1 cellular context compared by ENCODE assay signal in genomic region chr20:31580706-31581105, GRCh38.
TF ChIP-seq lines count a peak whose summit lies in the region.

No MANE protein-coding gene starts in this region.

TF ChIP-seq in HepG2, 621 proteins besides CTCF, POLR2A, EP300 and RAD21 (continued from another document and continues in another):
- TF ChIP-seq CBX5 (CRISPR knock-in tag; IDR thresholded peaks at IDR 0.05; ENCODE audit: borderline replicate concordance): no peak
- TF ChIP-seq ZNF639 (CRISPR knock-in tag; conservative IDR thresholded peaks at IDR 0.05): no peak
- no peak for TF ChIP-seq ZNF510 (CRISPR knock-in tag; IDR thresholded peaks at IDR 0.05; ENCODE audit: low read depth)
- no peak for TF ChIP-seq ZBTB43 (CRISPR knock-in tag; conservative IDR thresholded peaks at IDR 0.05)
- no peak for TF ChIP-seq USF2 (IDR thresholded peaks at IDR 0.05; ENCODE audit: low read depth, low read length)
- TF ChIP-seq USF2 (CRISPR knock-in tag; IDR thresholded peaks at IDR 0.05; ENCODE audit: borderline replicate concordance): no peak
- no peak for TF ChIP-seq HNF4A (CRISPR knock-in tag; IDR thresholded peaks at IDR 0.05)
- no peak for TF ChIP-seq NCOA2 (CRISPR knock-in tag; IDR thresholded peaks at IDR 0.05)
- no peak for TF ChIP-seq NR0B2 (CRISPR knock-in tag; IDR thresholded peaks at IDR 0.05)
- TF ChIP-seq RXRB (CRISPR knock-in tag; IDR thresholded peaks at IDR 0.05; ENCODE audit: borderline replicate concordance): no peak
- TF ChIP-seq TCF7L2 (IDR thresholded peaks at IDR 0.05; ENCODE audit: low read depth, low read length): no peak
- TF ChIP-seq ZFP90 (CRISPR knock-in tag; IDR thresholded peaks at IDR 0.05; ENCODE audit: borderline replicate concordance): no peak
- no peak for TF ChIP-seq ZNF891 (CRISPR knock-in tag; IDR thresholded peaks at IDR 0.05)
- TF ChIP-seq ISL2 (CRISPR knock-in tag; IDR thresholded peaks at IDR 0.05): no peak
- no peak for TF ChIP-seq ZBED4 (CRISPR knock-in tag; IDR thresholded peaks at IDR 0.05; ENCODE audit: borderline replicate concordance)
- TF ChIP-seq PRDM10 (CRISPR knock-in tag; IDR thresholded peaks at IDR 0.05; ENCODE audit: low read depth): no peak
- TF ChIP-seq E2F1 (CRISPR knock-in tag; IDR thresholded peaks at IDR 0.05): no peak
- TF ChIP-seq PHF20 (CRISPR knock-in tag; IDR thresholded peaks at IDR 0.05): no peak
- no peak for TF ChIP-seq NRL (CRISPR knock-in tag; IDR thresholded peaks at IDR 0.05; ENCODE audit: borderline replicate concordance)
- TF ChIP-seq MXI1 (IDR thresholded peaks at IDR 0.05; ENCODE audit: borderline replicate concordance, low read depth, low read length): no peak
- no peak for TF ChIP-seq AKNA (CRISPR knock-in tag; IDR thresholded peaks at IDR 0.05; ENCODE audit: borderline replicate concordance)
- TF ChIP-seq PBX2 (CRISPR knock-in tag; IDR thresholded peaks at IDR 0.05): no peak
- TF ChIP-seq U2AF1 (optimal IDR thresholded peaks at IDR 0.05; ENCODE audit: low read depth, low read length): no peak
- TF ChIP-seq SIX4 (CRISPR knock-in tag; IDR thresholded peaks at IDR 0.05): no peak
- no peak for TF ChIP-seq ZNF367 (CRISPR knock-in tag; IDR thresholded peaks at IDR 0.05; ENCODE audit: borderline replicate concordance)
- TF ChIP-seq ZNF747 (CRISPR knock-in tag; IDR thresholded peaks at IDR 0.05; ENCODE audit: borderline replicate concordance): no peak
- TF ChIP-seq PAWR (CRISPR knock-in tag; IDR thresholded peaks at IDR 0.05; ENCODE audit: borderline replicate concordance): no peak
- TF ChIP-seq RARA (CRISPR knock-in tag; IDR thresholded peaks at IDR 0.05): no peak
- TF ChIP-seq SOX5 (CRISPR knock-in tag; IDR thresholded peaks at IDR 0.05; ENCODE audit: borderline replicate concordance): 0 out of 2 replicates have a peak, but pooled peaks have one; percentile 25
- no peak for TF ChIP-seq IRF2 (CRISPR knock-in tag; IDR thresholded peaks at IDR 0.05)
- no peak for TF ChIP-seq HMG20A (CRISPR knock-in tag; IDR thresholded peaks at IDR 0.05; ENCODE audit: borderline replicate concordance)
- TF ChIP-seq CHD2 (IDR thresholded peaks at IDR 0.05; ENCODE audit: low read depth, low read length): no peak
- no peak for TF ChIP-seq ZNF644 (CRISPR knock-in tag; IDR thresholded peaks at IDR 0.05; ENCODE audit: low read depth)
- TF ChIP-seq ZNF230 (CRISPR knock-in tag; IDR thresholded peaks at IDR 0.05): no peak
